Comparison of ENCODE assay signal across 17 cellular contexts in the genomic region with DNA sequence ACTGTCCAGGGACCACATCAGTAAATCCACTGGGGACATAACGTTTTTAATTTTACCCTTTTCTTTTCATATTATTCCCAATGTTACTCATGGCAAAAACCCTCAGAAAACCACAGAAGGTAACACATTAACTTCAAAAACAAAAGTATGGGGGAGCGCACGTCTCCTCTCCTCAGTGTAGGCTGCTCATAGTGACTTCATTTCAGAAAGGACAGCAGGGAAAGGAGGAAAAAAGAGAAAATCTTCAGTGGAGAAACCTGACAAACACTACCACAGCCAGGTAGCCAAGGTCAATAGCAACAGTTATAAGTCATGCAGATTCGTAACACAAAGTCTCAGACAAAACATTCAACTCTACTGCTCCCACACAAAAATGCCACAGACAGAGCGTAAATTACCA. TPM values are rescaled to one million over a fixed set of nuclear protein-coding genes. Genes with fewer than 3 reads are reported as not detected.
DNase-seq lines count a peak whose midpoint lies in the region; ATAC-seq, FAIRE-seq and TF ChIP-seq lines count a peak whose summit lies in the region.
"Had no signal": no experiment of that assay in that cellular context is flagged by ENCODE, and none has a peak within 500 bp of the region (broad histone marks: within the 10 kb centered on the region; RNA-seq: fewer than 3 reads in every experiment).

No MANE protein-coding gene starts in this region.

- DNase-seq in H54 (ENCODE audit: insufficient read length, low spot score) (no peak), glomerular visceral epithelial cell (ENCODE audit: extremely low spot score) (peak; percentile 65), mesothelial cell of epicardium (ENCODE audit: low spot score in 2 of 2, unreplicated experiment in 2 of 2) (no peak), NCI-H446 (lab: John Stamatoyannopoulos, UW) (no peak), aorta (no peak), omental fat pad (ENCODE audit: low spot score) (no peak)
- DNase-seq: Caco-2; CD4-positive, alpha-beta T cell; DMS153; DMS79; H7; HFFc6 had no signal

- H3K27me3 Mint-ChIP-seq in mesothelial cell of epicardium (ENCODE audit: low read depth) = no peaks in the 10 kb centered on the region

- no peak for TF ChIP-seq POLR2A in H54 (IDR thresholded peaks at IDR 0.05; ENCODE audit: low read depth, low read length)

- WGBS in aorta, 2 donors = 20 to 31% methylated on average over 5 of the region's 5 CpGs

- H3K27me3 ChIP-seq in aorta (ENCODE audit: control insufficient read depth in 1 of 2, insufficient read depth in 2 of 2, low read length in 1 of 2) = no peaks in the 10 kb centered on the region

- no peak overlapping the region for H3K4me3 Mint-ChIP-seq in mesothelial cell of epicardium
- H3K4me3 Mint-ChIP-seq: CD4-positive, alpha-beta T cell; GM23338; HFFc6 had no signal

- no peak overlapping the region for H3K4me3 ChIP-seq in aorta (ENCODE audit: low read length in 2 of 2)
- H3K4me3 ChIP-seq: GM23338 had no signal

- peaks cover 66% of the 10 kb centered on the region for H3K36me3 Mint-ChIP-seq in mesothelial cell of epicardium

- intact Hi-C loops in aorta (cut with DNase I) = loop anchor here in 1 of 2 donors (2.0 kb wide), 1 partner anchor 210 kb away; no protein-coding TSS in a partner anchor

- peak overlapping the region; percentile 30 for H3K27ac Mint-ChIP-seq in mesothelial cell of epicardium
- H3K27ac Mint-ChIP-seq: CD4-positive, alpha-beta T cell; GM23338; HFFc6 had no signal

- TF ChIP-seq CTCF in mesothelial cell of epicardium (IDR thresholded peaks at IDR 0.05; ENCODE audit: unreplicated experiment) (no peak), omental fat pad (IDR thresholded peaks at IDR 0.05) (no peak)

- no peaks in the 10 kb centered on the region for H3K4me1 ChIP-seq in aorta (ENCODE audit: control insufficient read depth in 1 of 2, insufficient read depth in 2 of 2, low read length in 2 of 2)
- H3K4me1 ChIP-seq: Caco-2 had no signal

- H3K9me3 ChIP-seq in aorta (ENCODE audit: control insufficient read depth, low read length) = no peaks in the 10 kb centered on the region
- H3K9me3 ChIP-seq: Caco-2 had no signal

- FAIRE-seq in H54 (lab: Jason Lieb, UNC) = peak; percentile 30
- FAIRE-seq: GM12892 had no signal

- H3K4me1 Mint-ChIP-seq in mesothelial cell of epicardium = peaks cover 3% of the 10 kb centered on the region

- no peak overlapping the region for H3K27ac ChIP-seq in aorta (ENCODE audit: low read depth in 1 of 2, low read length in 2 of 2)
- H3K27ac ChIP-seq: C4-2B had no signal

- peaks cover 2 to 3% of the 10 kb centered on the region in 2 donors for H3K36me3 ChIP-seq in aorta (ENCODE audit: control insufficient read depth in 1 of 2, insufficient read depth in 2 of 2, low read length in 1 of 2)

- no peak for ATAC-seq in HG03095 (IDR thresholded peaks at IDR 0.05; ENCODE audit: unreplicated experiment)
- no peak for ATAC-seq in aorta (ENCODE audit: low FRiP score)
- no peak for ATAC-seq in omental fat pad (ENCODE audit: low FRiP score)

- H3K9me3 Mint-ChIP-seq in mesothelial cell of epicardium = peaks cover 11% of the 10 kb centered on the region
- H3K9me3 Mint-ChIP-seq: CD4-positive, alpha-beta T cell; GM23338; HFFc6 had no signal

RNA-seq across cellular contexts. Expression of gene DZIP1, which starts 21.4 kb away (rescaled TPM):
- 57.6 to 62.8 TPM (median 62.7 TPM) in 3 replicates for total RNA-seq in mesothelial cell of epicardium
- 10 to 100 TPM; 17.4 to 25.3 TPM for total RNA-seq in aorta
- 10 to 100 TPM; 10.1 to 17.6 TPM for polyA plus RNA-seq in aorta
- 10 to 100 TPM in 1 of 4 donors, 1 to 10 TPM in 3; 6.6 to 18.0 (median 8.5) TPM for total RNA-seq in omental fat pad
- total RNA-seq: CD4-positive, alpha-beta T cell; HT-29 had no signal

RNA-seq across cellular contexts. Expression of gene DNAJC3, which starts 53.8 kb away (rescaled TPM):
- total RNA-seq in mesothelial cell of epicardium (21.7 to 22.9 TPM (median 22.6 TPM) in 3 replicates), aorta (10 to 100 TPM; 57.8 to 60.3 TPM), omental fat pad (10 to 100 TPM; 48.1 to 54.4 (median 52.3) TPM)
- 10 to 100 TPM; 11.8 to 19.0 TPM for polyA plus RNA-seq in aorta
